ENCODE assay signal across 8 cellular contexts in genomic region chr17:8117367-8117979, GRCh38. TPM values are rescaled to one million over a fixed set of nuclear protein-coding genes. Genes with fewer than 3 reads are reported as not detected.
DNase-seq lines count a peak whose midpoint lies in the region; ATAC-seq, FAIRE-seq and TF ChIP-seq lines count a peak whose summit lies in the region.

No MANE protein-coding gene starts in this region.

- H3K4me3 Mint-ChIP-seq in endodermal cell: peak overlapping the region; percentile 83

- H3K27ac ChIP-seq in DOHH2 (ENCODE audit: low read depth, low read length) (no peak overlapping the region), OCI-LY1 (ENCODE audit: low read depth, low read length, poor library complexity, severe bottlenecking) (no peak overlapping the region), endodermal cell (ENCODE audit: low read depth, low read length) (no peak overlapping the region), trophoblast cell (ENCODE audit: low read depth, low read length) (no peak overlapping the region)

- H3K9me3 Mint-ChIP-seq in endodermal cell: no peaks in the 10 kb centered on the region

- no peak overlapping the region for H2BK5ac ChIP-seq in trophoblast cell (ENCODE audit: low read depth, low read length, poor library complexity)

- peaks cover 72% of the 10 kb centered on the region for H3K27me3 Mint-ChIP-seq in endodermal cell (ENCODE audit: insufficient read depth)

- no peak overlapping the region for H4K12ac ChIP-seq in trophoblast cell (ENCODE audit: low read depth, low read length)

- TF ChIP-seq CTCF in DOHH2 (IDR thresholded peaks at IDR 0.05; ENCODE audit: low read depth, low read length, poor library complexity, severe bottlenecking): no peak
- TF ChIP-seq CTCF in OCI-LY1 (IDR thresholded peaks at IDR 0.05; ENCODE audit: low read length): no peak
- TF ChIP-seq CTCF in endodermal cell (conservative IDR thresholded peaks at IDR 0.05): no peak

- H3K4me1 ChIP-seq in DOHH2 (ENCODE audit: control insufficient read depth, low read length) (peaks cover 42% of the 10 kb centered on the region), OCI-LY1 (ENCODE audit: insufficient read depth, low read length, severe bottlenecking) (peaks cover 33% of the 10 kb centered on the region), endodermal cell (ENCODE audit: control insufficient read depth, insufficient read depth, low read length) (no peaks in the 10 kb centered on the region), trophoblast cell (ENCODE audit: control insufficient read depth in 1 of 2, insufficient read depth in 2 of 2, low read length in 2 of 2) (peaks cover 4 to 16% of the 10 kb centered on the region in 2 experiments)

- H3K9ac ChIP-seq in OCI-LY1 (ENCODE audit: low read length) (no peak overlapping the region; the same call in 1 of the 2 replicates), endodermal cell (ENCODE audit: extremely low read depth, low read length, poor library complexity, severe bottlenecking) (no peak overlapping the region), trophoblast cell (ENCODE audit: low read length) (no peak overlapping the region)

- 14 to 15% methylated on average over 8 to 18 of the region's 18 CpGs for WGBS in endodermal cell (ENCODE audit: insufficient coverage in 1 of 2, insufficient read length in 1 of 2), 2 experiments
- no CpG with 5 or more reads among the region's 18 CpGs for WGBS in trophoblast cell (ENCODE audit: extremely low coverage, insufficient coverage, insufficient read length)

- H3K79me1 ChIP-seq in trophoblast cell (ENCODE audit: low read length): no peaks in the 10 kb centered on the region

- peak overlapping the region; percentile 98 for H3K4me2 ChIP-seq in DOHH2 (ENCODE audit: low read length)
- H3K4me2 ChIP-seq in OCI-LY1 (ENCODE audit: low read length): peak overlapping the region; percentile 88
- peak overlapping the region; percentile 94 for H3K4me2 ChIP-seq in trophoblast cell (ENCODE audit: low read length)

- H3K9me3 ChIP-seq in DOHH2 (ENCODE audit: control insufficient read depth, insufficient read depth, low read length) (no peaks in the 10 kb centered on the region), OCI-LY1 (ENCODE audit: low read length) (no peaks in the 10 kb centered on the region), endodermal cell (ENCODE audit: control insufficient read depth, low read length) (no peaks in the 10 kb centered on the region), trophoblast cell (ENCODE audit: insufficient read depth, low read depth, low read length) (peaks cover 2% of the 10 kb centered on the region)

- H2AFZ ChIP-seq in OCI-LY1 (ENCODE audit: low read length) (no peak overlapping the region), trophoblast cell (ENCODE audit: insufficient read depth, low read length, poor library complexity) (no peak overlapping the region)

- FAIRE-seq in urothelium cell line (lab: Jason Lieb, UNC): no peak

- no peak overlapping the region for H2BK120ac ChIP-seq in trophoblast cell (ENCODE audit: insufficient read depth, low read length, poor library complexity)

- H3K27me3 ChIP-seq in DOHH2 (ENCODE audit: control insufficient read depth, low read length) (peaks cover 63% of the 10 kb centered on the region), OCI-LY1 (ENCODE audit: insufficient read depth, low read length) (0 out of 2 replicates have a peak, but pooled peaks cover 7% of the 10 kb centered on the region), endodermal cell (ENCODE audit: control insufficient read depth, insufficient read depth, low read length, poor library complexity, severe bottlenecking) (peaks cover 64% of the 10 kb centered on the region), trophoblast cell (ENCODE audit: insufficient read depth, low read length) (peaks cover 27% of the 10 kb centered on the region)

- H3K14ac ChIP-seq in trophoblast cell (ENCODE audit: low read length): no peak overlapping the region

- no peaks in the 10 kb centered on the region for H3K9me2 ChIP-seq in DOHH2 (replicated peaks; ENCODE audit: control insufficient read depth, low read length)
- H3K9me2 ChIP-seq in OCI-LY1 (ENCODE audit: low read depth, low read length): no peaks in the 10 kb centered on the region

- DNase-seq in endodermal cell: no peak
- DNase-seq in trophoblast cell: no peak
- DNase-seq in stimulated activated CD4-positive, alpha-beta T cell treated with anti-CD3 and anti-CD28 coated beads, Interleukin-4, amount 100 ng/mL, for 24 hours: no peak
- DNase-seq in iPS-NIHi11 (ENCODE audit: low spot score): no peak
- DNase-seq in urothelium cell line (ENCODE audit: low spot score): no peak

- no peak overlapping the region for H3K23ac ChIP-seq in trophoblast cell (ENCODE audit: low read length)

- no peak overlapping the region for H4K91ac ChIP-seq in trophoblast cell (ENCODE audit: low read depth, low read length)

- no peak overlapping the region for H3K27ac Mint-ChIP-seq in endodermal cell

- H2AK5ac ChIP-seq in trophoblast cell (ENCODE audit: low read length): no peak overlapping the region

- H4K20me1 ChIP-seq in DOHH2 (ENCODE audit: control insufficient read depth, insufficient read depth, low read depth, low read length): no peaks in the 10 kb centered on the region
- no peaks in the 10 kb centered on the region for H4K20me1 ChIP-seq in OCI-LY1 (ENCODE audit: insufficient read depth, low read length)

- no peaks in the 10 kb centered on the region for H3K79me2 ChIP-seq in DOHH2 (ENCODE audit: control insufficient read depth, low read length)
- no peaks in the 10 kb centered on the region for H3K79me2 ChIP-seq in OCI-LY1 (ENCODE audit: insufficient read depth, low read length)
- H3K79me2 ChIP-seq in trophoblast cell (ENCODE audit: control insufficient read depth, insufficient read depth, low read length, poor library complexity): no peaks in the 10 kb centered on the region

- H3K4me1 Mint-ChIP-seq in endodermal cell: peaks cover 11% of the 10 kb centered on the region

- ATAC-seq in GM18907 (IDR thresholded peaks at IDR 0.05; ENCODE audit: unreplicated experiment): no peak

- no peak overlapping the region for H2BK12ac ChIP-seq in trophoblast cell (ENCODE audit: low read length)

- no peak overlapping the region for H3K4ac ChIP-seq in trophoblast cell (ENCODE audit: low read depth, low read length)

- no peaks in the 10 kb centered on the region for H3K36me3 Mint-ChIP-seq in endodermal cell (ENCODE audit: low read depth)

- no peak overlapping the region for H4K8ac ChIP-seq in trophoblast cell (ENCODE audit: low read depth, low read length)

- H3K4me3 ChIP-seq in DOHH2 (ENCODE audit: low read length) (peak overlapping the region; percentile 80), OCI-LY1 (ENCODE audit: low read depth, low read length, poor library complexity, severe bottlenecking) (peak overlapping the region; percentile 98), endodermal cell (ENCODE audit: low read length) (peak overlapping the region; percentile 91), trophoblast cell (ENCODE audit: low read depth, low read length) (peak overlapping the region; percentile 16)

- no peak overlapping the region for H3K18ac ChIP-seq in trophoblast cell (ENCODE audit: low read length)

- H3K36me3 ChIP-seq in DOHH2 (ENCODE audit: control insufficient read depth, low read length) (no peaks in the 10 kb centered on the region), OCI-LY1 (ENCODE audit: insufficient read depth, low read length) (no peaks in the 10 kb centered on the region), endodermal cell (ENCODE audit: control insufficient read depth, insufficient read depth, low read length) (no peaks in the 10 kb centered on the region), trophoblast cell (ENCODE audit: control insufficient read depth in 1 of 2, insufficient read depth in 2 of 2, low read length in 2 of 2) (no peaks in the 10 kb centered on the region)

- H3F3A ChIP-seq in DOHH2 (ENCODE audit: control insufficient read depth, insufficient read depth): peaks cover 18% of the 10 kb centered on the region
- peaks cover 6% of the 10 kb centered on the region; the same call in 1 of the 2 replicates for H3F3A ChIP-seq in OCI-LY1 (ENCODE audit: insufficient read depth, low read length)

RNA-seq across cellular contexts. Expression of gene ALOXE3, which starts 0.8 kb away (rescaled TPM):
- total RNA-seq in endodermal cell: under 1 TPM; 0.13 to 0.49 TPM
- polyA plus RNA-seq in endodermal cell (2013, experiment 1 of 2): not detected
- polyA plus RNA-seq in endodermal cell (2013, experiment 2 of 2): not detected
- 0.26 and 0.31 TPM in 2 replicates for polyA plus RNA-seq in trophoblast cell (2013)

RNA-seq across cellular contexts. Expression of gene HES7, which starts 6.4 kb away (rescaled TPM):
- 1 to 10 TPM in 1 of 2 donors, under 1 TPM in 1; 0.40 to 2.2 TPM for total RNA-seq in endodermal cell
- polyA plus RNA-seq in endodermal cell (2013, experiment 1 of 2): 0.89 TPM
- 0.87 TPM for polyA plus RNA-seq in endodermal cell (2013, experiment 2 of 2)
- polyA plus RNA-seq in trophoblast cell (2013): 0.29 and 0.49 TPM in 2 replicates

RNA-seq across cellular contexts. Expression of gene ALOX12B, which starts 30.0 kb away (rescaled TPM):
- 1 to 10 TPM in 1 of 2 donors, under 1 TPM in 1; 0.95 to 1.2 TPM for total RNA-seq in endodermal cell
- 0.68 TPM for polyA plus RNA-seq in endodermal cell (2013, experiment 1 of 2)
- polyA plus RNA-seq in endodermal cell (2013, experiment 2 of 2): 0.46 TPM
- 0.07 and 0.08 TPM in 2 replicates for polyA plus RNA-seq in trophoblast cell (2013)

RNA-seq across cellular contexts. Expression of gene PER1, which starts 34.7 kb away (rescaled TPM):
- total RNA-seq in endodermal cell: 10 to 100 TPM; 38.3 to 53.7 TPM
- 24.2 TPM for polyA plus RNA-seq in endodermal cell (2013, experiment 1 of 2)
- 19.0 TPM for polyA plus RNA-seq in endodermal cell (2013, experiment 2 of 2)
- 13.5 and 14.1 TPM in 2 replicates for polyA plus RNA-seq in trophoblast cell (2013)

RNA-seq across cellular contexts. Expression of gene VAMP2, which starts 45.3 kb away (rescaled TPM):
- 10 to 100 TPM; 32.1 to 32.2 TPM for total RNA-seq in endodermal cell
- polyA plus RNA-seq in endodermal cell (2013, experiment 1 of 2): 57.3 TPM
- polyA plus RNA-seq in endodermal cell (2013, experiment 2 of 2): 46.3 TPM
- 31.6 and 33.5 TPM in 2 replicates for polyA plus RNA-seq in trophoblast cell (2013)

Comparison
In these comparisons a context has a peak if more than half of its experiments do, and no peak if none do; other contexts are left out.
1. H3K4me3 ChIP-seq: peak in every context shown above with its lines; median percentile 98 in OCI-LY1; 91 in endodermal cell; 80 in DOHH2; 16 in trophoblast cell.